Comparison of ENCODE assay signal across 13 cellular contexts in genomic region chr3:48696156-48696555, GRCh38. TPM values are rescaled to one million over a fixed set of nuclear protein-coding genes. Genes with fewer than 3 reads are reported as not detected.
A peak's percentile ranks its signal among the peaks of the same experiment; 100 is the strongest.
DNase-seq lines count a peak whose midpoint lies in the region; ATAC-seq and TF ChIP-seq lines count a peak whose summit lies in the region.
"Had no signal": no experiment of that assay in that cellular context is flagged by ENCODE, and none has a peak within 500 bp of the region (broad histone marks: within the 10 kb centered on the region; RNA-seq: fewer than 3 reads in every experiment).

No MANE protein-coding gene starts in this region.

- no peak overlapping the region for H3K4me2 ChIP-seq in mammary epithelial cell (ENCODE audit: insufficient read depth, low read depth, low read length)

- dilution Hi-C loops in mammary epithelial cell (cut with HindIII; ENCODE audit: low sequenced_read_pairs): no loop called here

- peaks cover 19% of the 10 kb centered on the region for H3K4me1 Mint-ChIP-seq in activated naive CD4-positive, alpha-beta T cell treated with anti-CD3 and anti-CD28 coated beads for 36 hours (ENCODE audit: low read depth)
- peaks cover 6% of the 10 kb centered on the region for H3K4me1 Mint-ChIP-seq in activated naive CD4-positive, alpha-beta T cell treated with anti-CD3 and anti-CD28 coated beads, Interleukin-2, amount 10 ng/mL, durations not matched to agents 7 days and 5 days

- no peak for TF ChIP-seq EP300 in tibial nerve (IDR thresholded peaks at IDR 0.05)

- H3K4me1 ChIP-seq in tibial nerve: peaks cover 0 to 60% (median 14%) of the 10 kb centered on the region in 4 donors
- H3K4me1 ChIP-seq in mammary epithelial cell (ENCODE audit: insufficient read depth, low read length): peaks cover 43% of the 10 kb centered on the region

- H3K27ac Mint-ChIP-seq in activated naive CD4-positive, alpha-beta T cell treated with anti-CD3 and anti-CD28 coated beads for 36 hours: peak overlapping the region; percentile 31
- H3K27ac Mint-ChIP-seq in activated naive CD4-positive, alpha-beta T cell treated with anti-CD3 and anti-CD28 coated beads, Interleukin-2, amount 10 ng/mL, durations not matched to agents 7 days and 5 days: no peak overlapping the region

- 85 to 91% methylated on average over 5 of the region's 5 CpGs for WGBS in tibial nerve, 2 donors
- 89% methylated on average over 5 of the region's 5 CpGs for WGBS in mammary epithelial cell (ENCODE audit: low coverage, missing lambda C conversion rate)

- peaks cover 6% of the 10 kb centered on the region for H4K20me1 ChIP-seq in mammary epithelial cell (ENCODE audit: insufficient read depth, low read length)

- no peaks in the 10 kb centered on the region for H3K27me3 Mint-ChIP-seq in activated naive CD4-positive, alpha-beta T cell treated with anti-CD3 and anti-CD28 coated beads for 36 hours (ENCODE audit: low read depth)
- H3K27me3 Mint-ChIP-seq in activated naive CD4-positive, alpha-beta T cell treated with anti-CD3 and anti-CD28 coated beads, Interleukin-2, amount 10 ng/mL, durations not matched to agents 7 days and 5 days: no peaks in the 10 kb centered on the region

- intact Hi-C loops in activated naive CD4-positive, alpha-beta T cell treated with anti-CD3 and anti-CD28 coated beads for 36 hours (cut with micrococcal nuclease): no loop called here
- intact Hi-C loops in mammary epithelial cell (cut with micrococcal nuclease): no loop called here

- peak overlapping the region; percentile 55 for H3K27ac ChIP-seq in cingulate gyrus (ENCODE audit: low read depth, low read length)
- peak overlapping the region; percentile 86 to 98 (median 93) for H3K27ac ChIP-seq in tibial nerve
- H3K27ac ChIP-seq in WERI-Rb-1: no peak overlapping the region
- no peak overlapping the region for H3K27ac ChIP-seq in mammary epithelial cell (ENCODE audit: insufficient read depth, low read depth, low read length)

- H3K4me3 Mint-ChIP-seq in activated naive CD4-positive, alpha-beta T cell treated with anti-CD3 and anti-CD28 coated beads for 36 hours: no peak overlapping the region
- H3K4me3 Mint-ChIP-seq in activated naive CD4-positive, alpha-beta T cell treated with anti-CD3 and anti-CD28 coated beads, Interleukin-2, amount 10 ng/mL, durations not matched to agents 7 days and 5 days: no peak overlapping the region

- H3K9me3 Mint-ChIP-seq in activated naive CD4-positive, alpha-beta T cell treated with anti-CD3 and anti-CD28 coated beads for 36 hours: no peaks in the 10 kb centered on the region
- no peaks in the 10 kb centered on the region for H3K9me3 Mint-ChIP-seq in activated naive CD4-positive, alpha-beta T cell treated with anti-CD3 and anti-CD28 coated beads, Interleukin-2, amount 10 ng/mL, durations not matched to agents 7 days and 5 days

- no peak for TF ChIP-seq CTCF in tibial nerve (IDR thresholded peaks at IDR 0.05)
- TF ChIP-seq CTCF in WERI-Rb-1 (IDR thresholded peaks at IDR 0.05; ENCODE audit: low read depth, low read length): no peak
- TF ChIP-seq CTCF in mammary epithelial cell (conservative IDR thresholded peaks at IDR 0.05 in 1 of 2, IDR thresholded peaks at IDR 0.05 in 1 of 2; ENCODE audit: extremely low read depth in 1 of 2, insufficient read depth in 1 of 2, low read depth in 1 of 2, low read length in 2 of 2): no peak

- peaks cover 17% of the 10 kb centered on the region for H3K36me3 Mint-ChIP-seq in activated naive CD4-positive, alpha-beta T cell treated with anti-CD3 and anti-CD28 coated beads for 36 hours (ENCODE audit: low read depth)
- H3K36me3 Mint-ChIP-seq in activated naive CD4-positive, alpha-beta T cell treated with anti-CD3 and anti-CD28 coated beads, Interleukin-2, amount 10 ng/mL, durations not matched to agents 7 days and 5 days: peaks cover 30% of the 10 kb centered on the region

- H3K9me3 ChIP-seq in tibial nerve (no peaks in the 10 kb centered on the region), WERI-Rb-1 (ENCODE audit: severe bottlenecking) (no peaks in the 10 kb centered on the region), mammary epithelial cell (replicated peaks; ENCODE audit: insufficient read depth, low read length) (no peaks in the 10 kb centered on the region)
- H3K9me3 ChIP-seq: spleen had no signal

- no peak overlapping the region for H2AFZ ChIP-seq in mammary epithelial cell (ENCODE audit: low read depth, low read length)

- H3K27me3 ChIP-seq in tibial nerve (no peaks in the 10 kb centered on the region), WERI-Rb-1 (ENCODE audit: insufficient read depth, low read depth, severe bottlenecking) (no peaks in the 10 kb centered on the region), mammary epithelial cell (ENCODE audit: insufficient read depth, low read length) (no peaks in the 10 kb centered on the region)
- H3K27me3 ChIP-seq: spleen had no signal

- peak overlapping the region in 1 of 4 donors; percentile 85 for H3K4me3 ChIP-seq in tibial nerve
- H3K4me3 ChIP-seq in WERI-Rb-1 (ENCODE audit: low read depth, low read length): no peak overlapping the region
- H3K4me3 ChIP-seq in mammary epithelial cell (replicated peaks in 1 of 3; ENCODE audit: insufficient read depth in 1 of 3, low read depth in 2 of 3, low read length in 3 of 3): no peak overlapping the region

- CTCF ChIA-PET in activated naive CD4-positive, alpha-beta T cell treated with anti-CD3 and anti-CD28 coated beads for 36 hours (lab: Charles Lee): interaction anchor here (0.6 to 3.1 kb wide), 2 partner anchors 10 to 21 kb away, joined by 3 to 11 read pairs; partner anchors contain the start of genes IP6K2 and NCKIPSD
- CTCF ChIA-PET in activated naive CD4-positive, alpha-beta T cell treated with anti-CD3 and anti-CD28 coated beads, Interleukin-2, amount 10 ng/mL, durations not matched to agents 7 days and 5 days (lab: Charles Lee): interaction anchor here (1.0 to 1.3 kb wide), 2 partner anchors 10 to 462 kb away, joined by 4 to 5 read pairs; partner anchors contain the start of gene NCKIPSD
- CTCF ChIA-PET in mammary epithelial cell (lab: Charles Lee; ENCODE audit: low non-redundant PET): no interaction called here

- no peak for DNase-seq in activated naive CD4-positive, alpha-beta T cell treated with anti-CD3 and anti-CD28 coated beads for 36 hours
- no peak for DNase-seq in activated naive CD4-positive, alpha-beta T cell treated with anti-CD3 and anti-CD28 coated beads, Interleukin-2, amount 10 ng/mL, durations not matched to agents 7 days and 5 days
- DNase-seq in mucosa of gallbladder (ENCODE audit: low spot score): peak; percentile 18
- DNase-seq in tibial nerve (ENCODE audit: low spot score in 2 of 2): no peak
- no peak for DNase-seq in WERI-Rb-1
- no peak for DNase-seq in mammary epithelial cell
- DNase-seq: KBM-7, NCI-H1694, NCI-H69, RPMI8226 had no signal

- ATAC-seq in HG02852 (IDR thresholded peaks at IDR 0.05; ENCODE audit: unreplicated experiment): no peak

- no TSS peak for BruUV-seq in mammary epithelial cell (replicated peaks; lab: Mats Ljungman, UMichigan)

- H3K36me3 ChIP-seq in tibial nerve: peaks cover 3 to 57% (median 11%) of the 10 kb centered on the region in 3 donors
- peaks cover 91% of the 10 kb centered on the region for H3K36me3 ChIP-seq in WERI-Rb-1
- H3K36me3 ChIP-seq in mammary epithelial cell (ENCODE audit: insufficient read depth, low read length): peaks cover 19% of the 10 kb centered on the region

- TF ChIP-seq POLR2A in tibial nerve (IDR thresholded peaks at IDR 0.05): no peak

- peaks cover 88% of the 10 kb centered on the region for H3K79me2 ChIP-seq in mammary epithelial cell (ENCODE audit: insufficient read depth, low read length)

- no peak overlapping the region for H3K9ac ChIP-seq in mammary epithelial cell (ENCODE audit: insufficient read depth, low read length)

- in situ Hi-C loops in mammary epithelial cell (cut with MboI; ENCODE audit: low sequenced_read_pairs in 2 of 2): no loop called here

RNA-seq across cellular contexts. Expression of gene NCKIPSD, which starts 10.4 kb away (rescaled TPM):
- total RNA-seq in activated naive CD4-positive, alpha-beta T cell treated with anti-CD3 and anti-CD28 coated beads for 36 hours: 10 to 100 TPM; 27.3 to 28.7 TPM
- total RNA-seq in mucosa of gallbladder: 42.3 TPM
- total RNA-seq in tibial nerve: 10 to 100 TPM; 32.4 to 88.5 (median 51.8) TPM
- total RNA-seq in mammary epithelial cell: 10 to 100 TPM; 14.8 to 21.1 TPM
- polyA plus RNA-seq in mammary epithelial cell: 23.8 TPM
- 14.0 TPM for polyA minus RNA-seq in mammary epithelial cell

RNA-seq across cellular contexts. Expression of gene IP6K2, which starts 20.9 kb away (rescaled TPM):
- 10 to 100 TPM; 64.3 to 68.3 TPM for total RNA-seq in activated naive CD4-positive, alpha-beta T cell treated with anti-CD3 and anti-CD28 coated beads for 36 hours
- total RNA-seq in mucosa of gallbladder (98.3 TPM), tibial nerve (100 to 1,000 TPM; 130 to 202 (median 171) TPM), mammary epithelial cell (10 to 100 TPM; 62.7 to 95.8 TPM)
- polyA plus RNA-seq in mammary epithelial cell: 94.7 TPM
- 33.8 TPM for polyA minus RNA-seq in mammary epithelial cell

RNA-seq across cellular contexts. Expression of gene CELSR3, which starts 33.5 kb away (rescaled TPM):
- total RNA-seq in activated naive CD4-positive, alpha-beta T cell treated with anti-CD3 and anti-CD28 coated beads for 36 hours: 1 to 10 TPM; 4.9 to 5.1 TPM
- total RNA-seq in mucosa of gallbladder (0.75 TPM), tibial nerve (10 to 100 TPM in 1 of 4 donors, 1 to 10 TPM in 2, under 1 TPM in 1; 0.87 to 13.5 (median 1.5) TPM), mammary epithelial cell (1 to 10 TPM; 1.7 to 2.2 TPM)
- polyA plus RNA-seq in mammary epithelial cell: 0.51 TPM
- 1.8 TPM for polyA minus RNA-seq in mammary epithelial cell

Comparison
In these comparisons a context has a peak if more than half of its experiments do, and no peak if none do; other contexts are left out.
1. H3K27ac ChIP-seq: peak in cingulate gyrus (single experiment) and tibial nerve (4 of 4); none in WERI-Rb-1 (single experiment) and mammary epithelial cell (single experiment).